9 cellular contexts compared by ENCODE assay signal in the genomic region with DNA sequence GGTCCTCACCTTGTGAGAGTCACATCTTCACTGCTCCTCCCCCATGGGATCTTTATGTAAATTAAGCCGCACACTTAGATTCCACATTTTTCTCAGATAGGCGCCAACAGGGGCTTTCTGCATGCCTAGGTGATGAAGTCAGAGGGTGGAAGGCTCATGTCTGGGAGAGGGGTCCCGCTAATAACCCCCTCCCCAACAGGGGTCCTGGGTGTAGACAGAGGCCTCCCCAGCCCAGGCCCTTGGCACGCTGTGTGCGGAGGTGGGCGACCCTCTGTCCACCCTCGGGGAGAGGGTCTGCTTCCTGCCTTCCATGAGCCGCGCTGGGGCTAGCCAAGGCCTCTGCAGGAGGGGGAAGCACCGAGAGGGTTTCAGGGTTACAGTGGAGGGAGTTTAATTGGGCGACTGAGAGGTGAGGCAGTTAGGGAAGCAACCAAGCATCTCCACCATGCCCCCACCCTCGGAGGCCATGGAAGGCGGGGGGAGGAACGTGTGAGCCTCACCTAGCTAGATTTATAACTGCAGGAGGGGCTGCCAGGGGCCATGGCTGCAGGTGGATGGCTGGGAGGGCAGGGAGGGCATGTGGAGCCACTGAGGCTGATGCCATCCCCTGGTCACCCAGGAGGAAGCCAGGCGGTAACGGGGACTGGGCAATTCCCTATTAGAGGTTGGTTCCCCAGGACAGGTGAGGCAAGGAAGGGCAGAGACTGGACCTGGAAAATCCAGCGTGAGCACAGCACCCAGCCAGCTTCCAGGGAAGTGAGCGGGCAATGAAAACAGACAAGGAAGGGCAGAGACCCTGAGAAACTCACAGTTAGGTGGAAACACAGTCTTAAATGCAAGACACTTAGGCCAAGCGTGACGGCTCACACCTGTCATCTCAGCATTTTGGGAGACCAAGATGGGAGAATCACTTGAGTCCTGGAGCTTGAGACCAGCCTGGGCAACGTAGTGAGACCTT. TPM values are rescaled to one million over a fixed set of nuclear protein-coding genes. Genes with fewer than 3 reads are reported as not detected.
"Had no signal": no experiment of that assay in that cellular context is flagged by ENCODE, and none has a peak within 500 bp of the region (broad histone marks: within the 10 kb centered on the region; RNA-seq: fewer than 3 reads in every experiment).

No MANE protein-coding gene starts in this region.

- ATAC-seq: activated CD4-positive, CD25-positive, alpha-beta regulatory T cell treated with anti-CD3 and anti-CD28 coated beads, Interleukin-2, amount 50 U/mL, for 24 hours; stimulated activated memory B cell treated with anti-CD40 and anti-IgM and Interleukin-4, amounts not matched to agents 10 μg/mL and 1 μg/mL and 100 μg/mL, for 72 hours; T-helper 17 cell had no signal

- H3K27ac Mint-ChIP-seq: stimulated activated memory B cell treated with anti-CD40 and anti-IgM and Interleukin-4, amounts not matched to agents 10 μg/mL and 1 μg/mL and 100 μg/mL, for 72 hours; T-helper 17 cell had no signal

- H3K27ac ChIP-seq: foreskin keratinocyte, transverse colon had no signal

- DNase-seq: activated gamma-delta T cell; activated T-cell treated with anti-CD3 and anti-CD28 coated beads, Interleukin-2, amount 50 U/mL, for 4 hours; foreskin keratinocyte; midbrain; T-helper 17 cell; transverse colon had no signal

- H3K4me2 ChIP-seq: smooth muscle cell had no signal

- H3K36me3 ChIP-seq: transverse colon had no signal

- H3K9me3 ChIP-seq: transverse colon had no signal

- H3K4me3 ChIP-seq: smooth muscle cell, transverse colon had no signal

- H3K4me1 ChIP-seq: foreskin keratinocyte had no signal

- H3K4me3 Mint-ChIP-seq: activated T-cell treated with anti-CD3 and anti-CD28 coated beads, Interleukin-2, amount 50 U/mL, for 4 hours; stimulated activated memory B cell treated with anti-CD40 and anti-IgM and Interleukin-4, amounts not matched to agents 10 μg/mL and 1 μg/mL and 100 μg/mL, for 72 hours; T-helper 17 cell had no signal

- H3K36me3 Mint-ChIP-seq: stimulated activated memory B cell treated with anti-CD40 and anti-IgM and Interleukin-4, amounts not matched to agents 10 μg/mL and 1 μg/mL and 100 μg/mL, for 72 hours had no signal

- H3K4me1 Mint-ChIP-seq: stimulated activated memory B cell treated with anti-CD40 and anti-IgM and Interleukin-4, amounts not matched to agents 10 μg/mL and 1 μg/mL and 100 μg/mL, for 72 hours had no signal

- H3K27me3 ChIP-seq: transverse colon had no signal

RNA-seq across cellular contexts. Expression of a gene that starts 7.7 kb away (rescaled TPM):
- total RNA-seq: T-helper 17 cell had no signal
